Comparison of ENCODE assay signal across 23 cellular contexts in genomic region chr5:102843997-102844396, GRCh38.
DNase-seq lines count a peak whose midpoint lies in the region; ATAC-seq and TF ChIP-seq lines count a peak whose summit lies in the region.
"Had no signal": no experiment of that assay in that cellular context is flagged by ENCODE, and none has a peak within 500 bp of the region (broad histone marks: within the 10 kb centered on the region; RNA-seq: fewer than 3 reads in every experiment).

No MANE protein-coding gene starts in this region.

- TF ChIP-seq CTCF in fibroblast of mammary gland (conservative IDR thresholded peaks at IDR 0.05; ENCODE audit: control insufficient read depth, insufficient read depth, low read depth, low read length) (no peak), foreskin fibroblast (IDR thresholded peaks at IDR 0.05; ENCODE audit: low read depth, low read length) (no peak), RWPE1 (conservative IDR thresholded peaks at IDR 0.05; ENCODE audit: low read depth) (no peak)

- in situ Hi-C loops in SK-MEL-5 (cut with HindIII; ENCODE audit: low pct_unique_long_range_greater_than_20kb, low sequenced_read_pairs), result no loop called here

- POLR2A ChIA-PET in RWPE1 (lab: Yijun Ruan, JAX; ENCODE audit: low non-redundant PET), result no interaction called here

- H3K27ac ChIP-seq in RWPE1, result no peak overlapping the region
- H3K27ac ChIP-seq: A549; BLaER1 treated with 17β-estradiol and CSF1 and Interleukin-3, amounts not matched to agents 10 nM and 100 nM had no signal

- CTCF ChIA-PET in RWPE1 (lab: Yijun Ruan, JAX), result no interaction called here

- DNase-seq in SK-MEL-5 (ENCODE audit: low read depth, low spot score) (peak; percentile 33), fibroblast of mammary gland (ENCODE audit: low read depth) (peak; percentile 39), foreskin fibroblast (peak; percentile 36 to 79), RWPE1 (ENCODE audit: low spot score) (no peak)
- DNase-seq in activated CD4-positive, alpha-beta T cell treated with anti-CD3 and anti-CD28 coated beads for 4 hours, result no peak
- DNase-seq: 8988T; ACHN; AML-193; BE2C; CD4-positive, alpha-beta T cell; CD8-positive, alpha-beta memory T cell; DMS 273 treated with DMSO at 0.1 percent for 48 hours; DMS79; EL; GDM1; HFFc6 had no signal

- H3K4me3 ChIP-seq in fibroblast of mammary gland (ENCODE audit: control insufficient read depth, low read depth, low read length) (no peak overlapping the region), foreskin fibroblast (ENCODE audit: low read depth in 1 of 2, low read length in 2 of 2) (no peak overlapping the region)
- H3K4me3 ChIP-seq: A549; BLaER1 treated with 17β-estradiol and CSF1 and Interleukin-3, amounts not matched to agents 10 nM and 100 nM; GM12878; GM23338; HAP-1 had no signal

- ATAC-seq in GM18909 (IDR thresholded peaks at IDR 0.05; ENCODE audit: poor library complexity, unreplicated experiment) (no peak), HG02642 (IDR thresholded peaks at IDR 0.05; ENCODE audit: poor library complexity, unreplicated experiment) (no peak)
- ATAC-seq: A549, GM12878, GM23338 had no signal

Comparison
In these comparisons a context has a peak if more than half of its experiments do, and no peak if none do; other contexts are left out.
1. DNase-seq: peak in SK-MEL-5 (single experiment), fibroblast of mammary gland (single experiment) and foreskin fibroblast (2 of 2); none in activated CD4-positive, alpha-beta T cell treated with anti-CD3 and anti-CD28 coated beads for 4 hours (0 of 2) and RWPE1 (single experiment).